28 cellular contexts compared by ENCODE assay signal in the genomic region with DNA sequence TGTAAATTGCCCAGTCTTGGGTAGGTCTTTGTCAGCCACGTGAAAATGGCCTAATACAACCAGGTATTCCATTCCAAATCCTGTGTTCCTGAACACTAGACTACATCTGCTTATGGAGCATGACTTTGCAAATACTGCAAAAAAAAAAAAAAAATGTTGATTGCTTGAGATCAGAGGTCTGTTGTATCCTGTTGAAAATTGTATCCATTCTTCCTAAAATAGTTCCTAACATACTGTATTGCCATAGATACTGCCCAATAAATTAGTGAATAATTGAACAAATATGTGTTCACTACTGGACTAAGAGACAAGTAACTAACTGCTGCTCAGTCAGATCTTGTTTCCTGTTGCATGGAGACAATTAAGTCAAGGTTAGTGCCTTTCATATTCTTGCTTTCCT.
DNase-seq lines count a peak whose midpoint lies in the region; ATAC-seq, FAIRE-seq and TF ChIP-seq lines count a peak whose summit lies in the region.
"Had no signal": no experiment of that assay in that cellular context is flagged by ENCODE, and none has a peak within 500 bp of the region (broad histone marks: within the 10 kb centered on the region; RNA-seq: fewer than 3 reads in every experiment).

No MANE protein-coding gene starts in this region.

- H3K27ac ChIP-seq in H1 (ENCODE audit: low read depth, low read length), result no peak overlapping the region
- H3K27ac ChIP-seq: heart right ventricle, RWPE1, SK-N-MC, suprapubic skin had no signal

- no peak overlapping the region for H2BK15ac ChIP-seq in H1 (ENCODE audit: low read length)

- H3K4ac ChIP-seq in H1 (replicated peaks; ENCODE audit: insufficient read length, low read depth, low read length), result no peak overlapping the region

- H3K4me1 ChIP-seq in H1 (replicated peaks in 1 of 4; ENCODE audit: control insufficient read depth in 3 of 4, insufficient read depth in 4 of 4, low read length in 3 of 4), result no peaks in the 10 kb centered on the region
- H3K4me1 ChIP-seq: heart right ventricle, suprapubic skin had no signal

- no peaks in the 10 kb centered on the region for H3K23me2 ChIP-seq in H1 (ENCODE audit: low read depth, low read length)

- H2AFZ ChIP-seq in H1 (ENCODE audit: low read length), result 0 out of 2 replicates have a peak overlapping the region, but pooled peaks have one; percentile 66

- H2BK5ac ChIP-seq in H1 (ENCODE audit: low read depth, low read length), result no peak overlapping the region

- H2BK12ac ChIP-seq in H1 (ENCODE audit: low read depth, low read length), result no peak overlapping the region

- WGBS in H1 (ENCODE audit: extremely low coverage in 1 of 2, insufficient coverage in 1 of 2, insufficient read length in 1 of 2, insufficient replicate concordance in 2 of 2, low coverage in 1 of 2, low lambda C conversion rate in 2 of 2, missing lambda C conversion rate in 1 of 2), 2 experiments, result 94% methylated on average over 1 of the region's 1 CpG; no CpG with 5 or more reads in 1 of the 2 experiments

- POLR2A ChIA-PET in H1 (lab: Charles Lee; ENCODE audit: partially characterized antibody), result no interaction called here

- FAIRE-seq in H1 (lab: Jason Lieb, UNC) (no peak), urothelium cell line (lab: Jason Lieb, UNC) (no peak)

- TF ChIP-seq CTCF in H1 (IDR thresholded peaks at IDR 0.05; ENCODE audit: control extremely low read depth in 1 of 3, insufficient read depth in 1 of 3, low read depth in 1 of 3, low read length in 3 of 3), result no peak

- H3K14ac ChIP-seq in H1 (ENCODE audit: insufficient read length), result no peak overlapping the region

- no peak overlapping the region for H3K4me2 ChIP-seq in H1 (ENCODE audit: insufficient read depth in 1 of 2, low read depth in 2 of 2, low read length in 2 of 2)
- H3K4me2 ChIP-seq: smooth muscle cell had no signal

- H4K20me1 ChIP-seq in H1 (replicated peaks in 1 of 2; ENCODE audit: control insufficient read depth in 1 of 2, insufficient read depth in 2 of 2, low read length in 2 of 2), result no peaks in the 10 kb centered on the region

- H4K8ac ChIP-seq in H1 (ENCODE audit: extremely low read depth, insufficient read depth, low read length), result no peak overlapping the region

- no peak for TF ChIP-seq POLR2A in H1 (IDR thresholded peaks at IDR 0.05; ENCODE audit: control extremely low read depth in 1 of 2, low read depth in 2 of 2, low read length in 2 of 2)

- no peak for ATAC-seq in GM21390 (IDR thresholded peaks at IDR 0.05; ENCODE audit: unreplicated experiment)
- no peak for ATAC-seq in left lobe of liver
- ATAC-seq: heart right ventricle; left colon; natural killer cell; stimulated activated effector memory CD8-positive, alpha-beta T cell treated with anti-CD3 and anti-CD28 coated beads, Interleukin-12 subunit alpha, Interleukin-12 subunit beta, amount 100 ng/mL, for 72 hours; WTC11 had no signal

- H2BK120ac ChIP-seq in H1 (replicated peaks; ENCODE audit: low read depth, low read length), result no peak overlapping the region

- no peaks in the 10 kb centered on the region for H3K27me3 ChIP-seq in H1 (replicated peaks in 1 of 4; ENCODE audit: control insufficient read depth in 3 of 4, extremely low read depth in 1 of 4, insufficient read depth in 3 of 4, low read length in 3 of 4)
- H3K27me3 ChIP-seq: heart right ventricle, suprapubic skin had no signal

- no peak overlapping the region for H4K91ac ChIP-seq in H1 (replicated peaks; ENCODE audit: insufficient read length, low read length)

- H3K36me3 ChIP-seq in H1 (ENCODE audit: control insufficient read depth in 2 of 4, insufficient read depth in 4 of 4, low read length in 3 of 4), result no peaks in the 10 kb centered on the region
- H3K36me3 ChIP-seq: heart right ventricle, suprapubic skin had no signal

- H3K56ac ChIP-seq in H1 (replicated peaks; ENCODE audit: insufficient read length, low read depth, low read length), result no peak overlapping the region

- no peak for TF ChIP-seq EP300 in H1 (IDR thresholded peaks at IDR 0.05; ENCODE audit: borderline replicate concordance in 1 of 2, low read depth in 2 of 2, low read length in 2 of 2)

- H3K23ac ChIP-seq in H1 (ENCODE audit: insufficient read length), result no peak overlapping the region

- TF ChIP-seq RAD21 in H1 (IDR thresholded peaks at IDR 0.05 in 1 of 2, conservative IDR thresholded peaks at IDR 0.05 in 1 of 2; ENCODE audit: low read depth in 2 of 2, low read length in 2 of 2), result no peak

- CTCF ChIA-PET in H1 (lab: Charles Lee; ENCODE audit: partially characterized antibody), result no interaction called here

- DNase-seq in A172 (ENCODE audit: low spot score) (peak; percentile 4), GM04503 (ENCODE audit: low read depth) (peak; percentile 84), RKO (ENCODE audit: low spot score) (peak; percentile 6), H1 (ENCODE audit: low read depth in 1 of 2, low spot score in 2 of 2) (no peak), RPMI8226 (no peak), urothelium cell line (ENCODE audit: low spot score) (no peak), left lobe of liver (ENCODE audit: low spot score) (no peak)
- DNase-seq: activated CD4-positive, alpha-beta T cell treated with anti-CD3 and anti-CD28 coated beads, Interleukin-2, amount 50 U/mL, for 1 hour; activated CD8-positive, alpha-beta memory T cell treated with anti-CD3 and anti-CD28 coated beads, Interleukin-2, amount 50 U/mL, for 4 hours; activated naive CD4-positive, alpha-beta T cell treated with anti-CD3 and anti-CD28 coated beads, Interleukin-2, amount 50 U/mL, for 16 hours; anterior cingulate cortex; C1 segment of cervical spinal cord; Calu3; caudate nucleus; dermis blood vessel endothelial cell; heart right ventricle; left colon; natural killer cell; NCI-H1105; NCI-H2029; retina had no signal

- H3K79me2 ChIP-seq in H1 (ENCODE audit: control insufficient read depth in 1 of 2, insufficient read depth in 2 of 2, low read length in 2 of 2), result no peaks in the 10 kb centered on the region

- no peak overlapping the region for H4K5ac ChIP-seq in H1 (ENCODE audit: insufficient read length, low read depth, low read length)

- H2BK20ac ChIP-seq in H1 (ENCODE audit: low read length), result no peak overlapping the region

- H3K18ac ChIP-seq in H1 (ENCODE audit: extremely low read depth, low read length), result no peak overlapping the region

- H3K9ac ChIP-seq in H1 (replicated peaks in 1 of 4; ENCODE audit: extremely low read depth in 1 of 4, low read depth in 3 of 4, low read length in 3 of 4), result no peak overlapping the region

- no peaks in the 10 kb centered on the region for H3K79me1 ChIP-seq in H1 (ENCODE audit: low read depth, low read length)

- H3K9me3 ChIP-seq in H1 (ENCODE audit: insufficient read depth in 2 of 2, low read depth in 1 of 2, low read length in 1 of 2), result no peaks in the 10 kb centered on the region

- no peak overlapping the region for H3K4me3 ChIP-seq in H1 (ENCODE audit: extremely low read depth in 1 of 4, insufficient read depth in 2 of 4, low read depth in 3 of 4, low read length in 4 of 4)
- H3K4me3 ChIP-seq: heart right ventricle, SK-N-MC, smooth muscle cell, suprapubic skin had no signal

- H2AK5ac ChIP-seq in H1 (ENCODE audit: low read depth, low read length), result no peak overlapping the region

TF ChIP-seq in H1, 55 proteins besides CTCF, POLR2A, EP300 and RAD21:
- TF ChIP-seq FOSL1 (IDR thresholded peaks at IDR 0.05; ENCODE audit: insufficient read depth, low read depth, low read length), result no peak
- no peak for TF ChIP-seq NRF1 (IDR thresholded peaks at IDR 0.05; ENCODE audit: low read depth, low read length)
- no peak for TF ChIP-seq GABPA (IDR thresholded peaks at IDR 0.05; ENCODE audit: borderline replicate concordance, insufficient read depth, low read length)
- no peak for TF ChIP-seq ASH2L (IDR thresholded peaks at IDR 0.05; ENCODE audit: low read length)
- no peak for TF ChIP-seq MAX (IDR thresholded peaks at IDR 0.05)

Comparison
In these comparisons a context has a peak if more than half of its experiments do, and no peak if none do; other contexts are left out.
1. DNase-seq: peak in A172 (single experiment), GM04503 (single experiment) and RKO (single experiment); none in H1 (0 of 2), RPMI8226 (single experiment), urothelium cell line (single experiment) and left lobe of liver (single experiment).